14 cellular contexts compared by ENCODE assay signal in the genomic region with DNA sequence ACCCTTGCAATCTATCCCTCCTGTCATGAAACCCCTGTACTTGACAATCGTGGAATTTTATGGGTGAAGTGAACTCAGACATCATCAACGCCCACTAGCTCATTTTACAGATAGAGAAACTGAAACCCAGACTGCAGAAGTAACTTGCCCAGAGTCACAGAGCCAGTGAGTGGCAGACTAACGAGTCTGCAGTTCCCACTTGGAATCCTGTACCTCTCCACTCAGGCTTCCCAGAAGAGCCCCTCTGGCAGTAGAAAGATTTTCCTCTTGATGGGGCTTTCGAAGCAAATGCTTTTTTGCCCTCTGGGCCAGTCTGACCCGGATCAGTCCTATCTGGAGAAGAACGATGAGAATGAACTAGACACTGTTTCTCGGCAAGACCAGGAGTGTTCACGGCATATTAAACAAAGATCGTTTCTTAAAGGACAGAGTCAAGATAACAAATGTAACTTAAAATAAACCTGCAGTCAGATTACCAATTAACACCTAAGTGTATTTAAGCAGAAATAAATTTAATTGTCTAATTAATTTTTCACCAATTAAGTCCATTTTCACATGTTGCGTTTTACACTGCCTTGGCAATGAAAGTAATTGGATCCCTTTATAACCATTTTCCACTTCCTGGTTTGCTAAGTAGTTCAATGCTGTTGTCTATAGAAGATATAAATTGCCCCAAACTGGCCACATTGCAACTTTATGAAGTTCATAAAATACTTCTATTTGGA.
DNase-seq lines count a peak whose midpoint lies in the region; ATAC-seq lines count a peak whose summit lies in the region.
"Had no signal": no experiment of that assay in that cellular context is flagged by ENCODE, and none has a peak within 500 bp of the region (broad histone marks: within the 10 kb centered on the region; RNA-seq: fewer than 3 reads in every experiment).

No MANE protein-coding gene starts in this region.

- no peak overlapping the region for H3K4me2 ChIP-seq in mesenchymal stem cell (ENCODE audit: low read length, poor library complexity, severe bottlenecking)
- H3K4me2 ChIP-seq: neural progenitor cell had no signal

- H3K27me3 ChIP-seq in mesenchymal stem cell (ENCODE audit: control insufficient read depth in 1 of 2, insufficient read depth in 1 of 2, low read length in 2 of 2): peaks cover 0 to 14% of the 10 kb centered on the region in 2 experiments
- H3K27me3 ChIP-seq: ascending aorta, neural progenitor cell had no signal

- no peak overlapping the region for H3K14ac ChIP-seq in mesenchymal stem cell (ENCODE audit: low read length in 2 of 2)

- peak overlapping the region in 1 of 2 experiments; percentile 68 for H3K4me3 ChIP-seq in mesenchymal stem cell (ENCODE audit: insufficient read depth in 1 of 2, low read depth in 1 of 2, low read length in 2 of 2)
- H3K4me3 ChIP-seq: neural progenitor cell had no signal

- ATAC-seq in HG02938 (IDR thresholded peaks at IDR 0.05; ENCODE audit: unreplicated experiment): peak; percentile 49
- no peak for ATAC-seq in HG03571 (IDR thresholded peaks at IDR 0.05; ENCODE audit: unreplicated experiment)
- ATAC-seq: activated CD8-positive, alpha-beta memory T cell treated with anti-CD3 and anti-CD28 coated beads, Interleukin-2, amount 10 ng/mL, durations not matched to agents 7 days and 5 days; HCT116 had no signal

- H3K27ac ChIP-seq in mesenchymal stem cell (ENCODE audit: low read length, poor library complexity, severe bottlenecking): no peak overlapping the region
- H3K27ac ChIP-seq: ascending aorta, HL-60, neural progenitor cell had no signal

- peak; percentile 30 for DNase-seq in AG20443 (ENCODE audit: low spot score)
- DNase-seq in astrocyte of the hippocampus (ENCODE audit: low read depth, low spot score): peak; percentile 18
- peak; percentile 4 for DNase-seq in mesenchymal stem cell
- DNase-seq in DMS 273 (lab: John Stamatoyannopoulos, UW; ENCODE audit: unreplicated experiment): no peak
- no peak for DNase-seq in activated CD4-positive, alpha-beta T cell treated with anti-CD3 and anti-CD28 coated beads, Interleukin-2, amount 50 U/mL, for 48 hours
- DNase-seq in activated naive CD4-positive, alpha-beta T cell treated with anti-CD3 and anti-CD28 coated beads, Interleukin-2, amount 50 U/mL, for 16 hours: no peak
- DNase-seq: activated CD8-positive, alpha-beta memory T cell treated with anti-CD3 and anti-CD28 coated beads, Interleukin-2, amount 10 ng/mL, durations not matched to agents 7 days and 5 days; hippocampal formation had no signal

- peak overlapping the region; percentile 80 for H3K9ac ChIP-seq in mesenchymal stem cell (ENCODE audit: low read length)
- H3K9ac ChIP-seq: neural progenitor cell had no signal

- H2AK5ac ChIP-seq in mesenchymal stem cell (ENCODE audit: low read length, severe bottlenecking): no peak overlapping the region

- H2BK5ac ChIP-seq in mesenchymal stem cell (ENCODE audit: low read depth, low read length, poor library complexity, severe bottlenecking): no peak overlapping the region

- H2BK120ac ChIP-seq in mesenchymal stem cell (ENCODE audit: low read depth, low read length): no peak overlapping the region

- no peaks in the 10 kb centered on the region for H3K36me3 ChIP-seq in mesenchymal stem cell (ENCODE audit: control insufficient read depth in 1 of 2, insufficient read depth in 2 of 2, low read depth in 1 of 2, low read length in 2 of 2)
- H3K36me3 ChIP-seq: ascending aorta, neural progenitor cell had no signal

- no peaks in the 10 kb centered on the region for H3K4me1 ChIP-seq in mesenchymal stem cell (ENCODE audit: control insufficient read depth, insufficient read depth, low read depth, low read length)
- H3K4me1 ChIP-seq: ascending aorta, neural progenitor cell had no signal

- H2BK15ac ChIP-seq in mesenchymal stem cell (ENCODE audit: low read depth, poor library complexity, severe bottlenecking): no peak overlapping the region

- no peaks in the 10 kb centered on the region for H3K9me3 ChIP-seq in mesenchymal stem cell (ENCODE audit: control insufficient read depth, low read length)
- H3K9me3 ChIP-seq: ascending aorta had no signal

- no peak overlapping the region for H3K4ac ChIP-seq in mesenchymal stem cell (ENCODE audit: low read depth in 1 of 2, low read length in 2 of 2)

- no peak overlapping the region for H2AFZ ChIP-seq in mesenchymal stem cell (ENCODE audit: low read depth, low read length)
- H2AFZ ChIP-seq: neural progenitor cell had no signal

- no peak overlapping the region for H3K18ac ChIP-seq in mesenchymal stem cell (ENCODE audit: low read depth in 1 of 2, low read length in 2 of 2)

- no peak overlapping the region for H4K91ac ChIP-seq in mesenchymal stem cell (ENCODE audit: low read length)

- H2BK12ac ChIP-seq in mesenchymal stem cell (ENCODE audit: low read length in 2 of 2): peak overlapping the region in 1 of 2 experiments; percentile 35

- no peak overlapping the region for H3K23ac ChIP-seq in mesenchymal stem cell (ENCODE audit: low read length in 2 of 2)

- H4K8ac ChIP-seq in mesenchymal stem cell (ENCODE audit: low read length): no peak overlapping the region

- WGBS in mesenchymal stem cell: 82% methylated on average over 8 of the region's 10 CpGs

- no peaks in the 10 kb centered on the region for H3K79me1 ChIP-seq in mesenchymal stem cell (replicated peaks; ENCODE audit: low read length, poor library complexity, severe bottlenecking)

Comparison
In these comparisons a context has a peak if more than half of its experiments do, and no peak if none do; other contexts are left out.
1. DNase-seq: peak in AG20443 (single experiment), astrocyte of the hippocampus (single experiment) and mesenchymal stem cell (single experiment); none in DMS 273 (single experiment), activated CD4-positive, alpha-beta T cell treated with anti-CD3 and anti-CD28 coated beads, Interleukin-2, amount 50 U/mL, for 48 hours (0 of 2) and activated naive CD4-positive, alpha-beta T cell treated with anti-CD3 and anti-CD28 coated beads, Interleukin-2, amount 50 U/mL, for 16 hours (single experiment).